In the genomic region with DNA sequence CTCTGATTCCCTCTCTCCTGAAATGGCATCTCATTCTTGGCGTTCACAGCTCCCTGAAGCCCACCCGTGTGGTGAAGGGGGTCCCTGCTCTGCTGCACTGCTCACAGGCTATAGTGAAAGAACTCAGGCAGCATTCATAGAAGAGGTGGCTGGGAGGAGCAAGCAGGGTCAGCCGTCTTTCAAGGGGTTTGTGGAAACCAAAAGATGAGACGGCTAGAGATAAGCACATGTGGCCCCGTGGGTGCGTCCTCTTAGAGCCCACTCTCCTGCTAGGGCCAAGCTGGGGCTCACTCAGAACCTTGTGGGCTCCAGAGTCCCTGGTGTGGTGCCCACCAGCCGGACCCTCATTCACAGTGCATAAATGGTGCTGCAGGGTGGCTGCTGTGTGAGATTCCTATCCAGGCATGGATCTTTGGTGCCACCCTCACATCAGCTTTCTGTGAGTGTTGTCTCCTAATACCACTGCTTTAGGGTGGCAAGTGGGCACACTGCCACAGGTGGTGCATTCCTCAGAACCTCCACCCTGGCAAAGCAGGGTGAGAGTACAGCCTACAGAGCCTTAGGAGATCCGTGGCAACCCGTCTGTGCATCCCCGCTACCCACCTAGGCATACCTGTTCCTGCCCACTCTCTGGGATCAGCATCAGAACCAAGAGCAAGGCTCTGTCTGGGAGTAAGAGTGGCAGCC, we compare ENCODE assay signal across 16 cellular contexts. TPM values are rescaled to one million over a fixed set of nuclear protein-coding genes. Genes with fewer than 3 reads are reported as not detected.
DNase-seq lines count a peak whose midpoint lies in the region; ATAC-seq, FAIRE-seq and TF ChIP-seq lines count a peak whose summit lies in the region.
"Had no signal": no experiment of that assay in that cellular context is flagged by ENCODE, and none has a peak within 500 bp of the region (broad histone marks: within the 10 kb centered on the region; RNA-seq: fewer than 3 reads in every experiment).

No MANE protein-coding gene starts in this region.

- H3K9me3 Mint-ChIP-seq in T-helper 2 cell treated with Interferon-gamma antibody and Interleukin-4, amounts not matched to agents 5 μg/mL and 100 μg/mL, for 36 hours = no peaks in the 10 kb centered on the region
- H3K9me3 Mint-ChIP-seq in activated T-helper 17 cell treated with anti-CD3 and anti-CD28 coated beads, Interleukin-2, amount 50 U/mL, for 72 hours = no peaks in the 10 kb centered on the region

- no peak overlapping the region for H3K4me3 Mint-ChIP-seq in T-helper 2 cell treated with Interferon-gamma antibody and Interleukin-4, amounts not matched to agents 5 μg/mL and 100 μg/mL, for 36 hours
- no peak overlapping the region for H3K4me3 Mint-ChIP-seq in activated T-helper 17 cell treated with anti-CD3 and anti-CD28 coated beads, Interleukin-2, amount 50 U/mL, for 72 hours

- TF ChIP-seq POLR2A in transverse colon (IDR thresholded peaks at IDR 0.05) = peak; percentile 10

- no peak for FAIRE-seq in kidney (lab: Jason Lieb, UNC)

- ATAC-seq in activated T-helper 17 cell treated with anti-CD3 and anti-CD28 coated beads, Interleukin-2, amount 50 U/mL, for 72 hours (replicated peaks) = no peak
- ATAC-seq in GM21723 (IDR thresholded peaks at IDR 0.05; ENCODE audit: unreplicated experiment) (no peak), HG02852 (IDR thresholded peaks at IDR 0.05; ENCODE audit: unreplicated experiment) (no peak), HG02973 (IDR thresholded peaks at IDR 0.05; ENCODE audit: unreplicated experiment) (no peak)

- H3K27ac Mint-ChIP-seq in T-helper 2 cell treated with Interferon-gamma antibody and Interleukin-4, amounts not matched to agents 5 μg/mL and 100 μg/mL, for 36 hours = peak overlapping the region; percentile 26
- peak overlapping the region; percentile 20 for H3K27ac Mint-ChIP-seq in activated T-helper 17 cell treated with anti-CD3 and anti-CD28 coated beads, Interleukin-2, amount 50 U/mL, for 72 hours

- H3K27ac ChIP-seq in kidney (ENCODE audit: low read depth in 2 of 2, low read length in 2 of 2) (peak overlapping the region; percentile 34 to 53), transverse colon (peak overlapping the region; percentile 82 to 99 (median 94))
- H3K27ac ChIP-seq: 22Rv1 had no signal

- H3K36me3 Mint-ChIP-seq in T-helper 2 cell treated with Interferon-gamma antibody and Interleukin-4, amounts not matched to agents 5 μg/mL and 100 μg/mL, for 36 hours (ENCODE audit: low read depth) = peaks cover 6% of the 10 kb centered on the region
- H3K36me3 Mint-ChIP-seq in activated T-helper 17 cell treated with anti-CD3 and anti-CD28 coated beads, Interleukin-2, amount 50 U/mL, for 72 hours (ENCODE audit: low read depth) = peaks cover 6% of the 10 kb centered on the region

- H3K4me1 ChIP-seq in kidney (ENCODE audit: control insufficient read depth in 1 of 2, insufficient read depth in 1 of 2, low read depth in 1 of 2, low read length in 2 of 2) = peaks cover 26 to 43% of the 10 kb centered on the region in 2 donors
- H3K4me1 ChIP-seq in transverse colon = peaks cover 54 to 85% (median 63%) of the 10 kb centered on the region in 4 donors

- H3K27me3 ChIP-seq in transverse colon = no peaks in the 10 kb centered on the region

- H3K4me1 Mint-ChIP-seq in T-helper 2 cell treated with Interferon-gamma antibody and Interleukin-4, amounts not matched to agents 5 μg/mL and 100 μg/mL, for 36 hours (ENCODE audit: low read depth) = peaks cover 31% of the 10 kb centered on the region
- peaks cover 24% of the 10 kb centered on the region for H3K4me1 Mint-ChIP-seq in activated T-helper 17 cell treated with anti-CD3 and anti-CD28 coated beads, Interleukin-2, amount 50 U/mL, for 72 hours

- H3K36me3 ChIP-seq in kidney (ENCODE audit: control insufficient read depth in 1 of 2, insufficient read depth in 2 of 2, low read length in 2 of 2) (no peaks in the 10 kb centered on the region), transverse colon (no peaks in the 10 kb centered on the region)

- intact Hi-C loops in kidney (cut with DNase I) = no loop called here
- intact Hi-C loops in transverse colon (cut with DNase I; ENCODE audit: low total_unique reads) = no loop called here

- TF ChIP-seq CTCF in kidney (IDR thresholded peaks at IDR 0.05; ENCODE audit: borderline replicate concordance, extremely low read depth, insufficient read depth) (no peak), transverse colon (IDR thresholded peaks at IDR 0.05) (no peak)

- no peaks in the 10 kb centered on the region for H3K27me3 Mint-ChIP-seq in T-helper 2 cell treated with Interferon-gamma antibody and Interleukin-4, amounts not matched to agents 5 μg/mL and 100 μg/mL, for 36 hours (ENCODE audit: low read depth)
- no peaks in the 10 kb centered on the region for H3K27me3 Mint-ChIP-seq in activated T-helper 17 cell treated with anti-CD3 and anti-CD28 coated beads, Interleukin-2, amount 50 U/mL, for 72 hours

- no peak for DNase-seq in T-helper 2 cell treated with Interferon-gamma antibody and Interleukin-4, amounts not matched to agents 5 μg/mL and 100 μg/mL, for 36 hours (ENCODE audit: low spot score)
- DNase-seq in T-helper 2 cell (no peak), kidney (peak; percentile 61), transverse colon (no peak)
- DNase-seq: activated CD4-positive, alpha-beta T cell treated with anti-CD3 and anti-CD28 coated beads, Interleukin-2, amount 50 U/mL, for 48 hours; activated gamma-delta T cell; NCI-H187 treated with DMSO at 0.1 percent for 48 hours; NCI-H82; substantia nigra had no signal

- H3K4me3 ChIP-seq in kidney (ENCODE audit: low read length in 2 of 2) = no peak overlapping the region
- H3K4me3 ChIP-seq in transverse colon = no peak overlapping the region

- H3K9ac ChIP-seq in kidney (ENCODE audit: low read length in 2 of 2) = no peak overlapping the region

- in situ Hi-C loops in transverse colon (cut with MboI; ENCODE audit: low pct_ligation_motif_present in 1 of 4, low pct_unique_long_range_greater_than_20kb in 1 of 4, low sequenced_read_pairs in 3 of 4) = no loop called here

- WGBS in transverse colon (ENCODE audit: low coverage in 1 of 2), 2 donors = 80% methylated on average over 10 of the region's 10 CpGs; no CpG with 5 or more reads in 1 of the 2 donors

- TF ChIP-seq EP300 in transverse colon (IDR thresholded peaks at IDR 0.05; ENCODE audit: low read depth) = no peak

- H3K9me3 ChIP-seq in kidney (ENCODE audit: control insufficient read depth in 1 of 2, low read length in 2 of 2) (no peaks in the 10 kb centered on the region), transverse colon (no peaks in the 10 kb centered on the region)

RNA-seq across cellular contexts. Expression of gene SEMA4B, which starts 11.2 kb away (rescaled TPM):
- total RNA-seq in activated T-helper 17 cell treated with anti-CD3 and anti-CD28 coated beads, Interleukin-2, amount 50 U/mL, for 72 hours = 10 to 100 TPM; 17.3 to 49.1 TPM
- total RNA-seq in kidney = 190 TPM
- 28.7 TPM for polyA plus RNA-seq in kidney (ENCODE audit: insufficient read depth, low read depth, low replicate concordance)
- total RNA-seq in transverse colon = 100 to 1,000 TPM; 115 to 193 (median 134) TPM

RNA-seq across cellular contexts. Expression of gene CIB1, which starts 43.8 kb away (rescaled TPM):
- total RNA-seq in activated T-helper 17 cell treated with anti-CD3 and anti-CD28 coated beads, Interleukin-2, amount 50 U/mL, for 72 hours = 100 to 1,000 TPM; 128 to 163 TPM
- 158 TPM for total RNA-seq in kidney
- polyA plus RNA-seq in kidney (ENCODE audit: insufficient read depth, low read depth, low replicate concordance) = 321 TPM
- total RNA-seq in transverse colon = 100 to 1,000 TPM in 3 of 4 donors, 10 to 100 TPM in 1; 38.4 to 156 (median 131) TPM

RNA-seq across cellular contexts. Expression of gene GDPGP1, which starts 44.1 kb away (rescaled TPM):
- 1 to 10 TPM; 8.2 to 9.4 TPM for total RNA-seq in activated T-helper 17 cell treated with anti-CD3 and anti-CD28 coated beads, Interleukin-2, amount 50 U/mL, for 72 hours
- total RNA-seq in kidney (15.3 TPM), transverse colon (10 to 100 TPM in 3 of 4 donors, 1 to 10 TPM in 1; 6.8 to 28.8 (median 21.3) TPM)
- 4.8 TPM for polyA plus RNA-seq in kidney (ENCODE audit: insufficient read depth, low read depth, low replicate concordance)

RNA-seq across cellular contexts. Expression of gene TTLL13, which starts 59.4 kb away (rescaled TPM):
- 1 to 10 TPM in 1 of 2 donors, not detected in 1; 1.3 TPM for total RNA-seq in activated T-helper 17 cell treated with anti-CD3 and anti-CD28 coated beads, Interleukin-2, amount 50 U/mL, for 72 hours
- total RNA-seq in kidney = 0.54 TPM
- polyA plus RNA-seq in kidney (ENCODE audit: insufficient read depth, low read depth, low replicate concordance) = 0.88 TPM
- total RNA-seq in transverse colon = under 1 TPM in 1 of 4 donors, not detected in 3; 0.27 TPM
- total RNA-seq: epithelial cell of proximal tubule, HT1080 had no signal
